2 cellular contexts compared by ENCODE assay signal in genomic region chr14:68580676-68581075, GRCh38.
TF ChIP-seq lines count a peak whose summit lies in the region.

No MANE protein-coding gene starts in this region.

TF ChIP-seq in A549, 52 proteins besides CTCF, POLR2A, EP300 and RAD21:
- TF ChIP-seq HOXB5 (CRISPR knock-in tag; IDR thresholded peaks at IDR 0.05) (no peak), ZSCAN20 (CRISPR knock-in tag; IDR thresholded peaks at IDR 0.05) (no peak), RNF2 (IDR thresholded peaks at IDR 0.05; ENCODE audit: borderline replicate concordance, low read depth) (no peak), MYC (IDR thresholded peaks at IDR 0.05; ENCODE audit: borderline replicate concordance, low read length) (no peak), MAX (IDR thresholded peaks at IDR 0.05) (no peak), HEYL (CRISPR knock-in tag; IDR thresholded peaks at IDR 0.05) (no peak), FOXS1 (CRISPR knock-in tag; IDR thresholded peaks at IDR 0.05) (no peak), RFX5 (IDR thresholded peaks at IDR 0.05) (no peak), ELK1 (IDR thresholded peaks at IDR 0.05; ENCODE audit: low read depth, low read length) (no peak), BCL3 (IDR thresholded peaks at IDR 0.05) (no peak), NPAS2 (CRISPR knock-in tag; IDR thresholded peaks at IDR 0.05; ENCODE audit: borderline replicate concordance) (no peak), NFE2L2 (conservative IDR thresholded peaks at IDR 0.05; ENCODE audit: low read length) (no peak), JUN (IDR thresholded peaks at IDR 0.05) (no peak), EHMT2 (IDR thresholded peaks at IDR 0.05; ENCODE audit: low read depth) (no peak), USF2 (IDR thresholded peaks at IDR 0.05) (no peak)

TF ChIP-seq in IMR-90, 13 proteins besides CTCF, POLR2A, EP300 and RAD21:
- no peak for TF ChIP-seq CEBPB (IDR thresholded peaks at IDR 0.05; ENCODE audit: low read depth, low read length)
